10 cellular contexts compared by ENCODE assay signal in the genomic region with DNA sequence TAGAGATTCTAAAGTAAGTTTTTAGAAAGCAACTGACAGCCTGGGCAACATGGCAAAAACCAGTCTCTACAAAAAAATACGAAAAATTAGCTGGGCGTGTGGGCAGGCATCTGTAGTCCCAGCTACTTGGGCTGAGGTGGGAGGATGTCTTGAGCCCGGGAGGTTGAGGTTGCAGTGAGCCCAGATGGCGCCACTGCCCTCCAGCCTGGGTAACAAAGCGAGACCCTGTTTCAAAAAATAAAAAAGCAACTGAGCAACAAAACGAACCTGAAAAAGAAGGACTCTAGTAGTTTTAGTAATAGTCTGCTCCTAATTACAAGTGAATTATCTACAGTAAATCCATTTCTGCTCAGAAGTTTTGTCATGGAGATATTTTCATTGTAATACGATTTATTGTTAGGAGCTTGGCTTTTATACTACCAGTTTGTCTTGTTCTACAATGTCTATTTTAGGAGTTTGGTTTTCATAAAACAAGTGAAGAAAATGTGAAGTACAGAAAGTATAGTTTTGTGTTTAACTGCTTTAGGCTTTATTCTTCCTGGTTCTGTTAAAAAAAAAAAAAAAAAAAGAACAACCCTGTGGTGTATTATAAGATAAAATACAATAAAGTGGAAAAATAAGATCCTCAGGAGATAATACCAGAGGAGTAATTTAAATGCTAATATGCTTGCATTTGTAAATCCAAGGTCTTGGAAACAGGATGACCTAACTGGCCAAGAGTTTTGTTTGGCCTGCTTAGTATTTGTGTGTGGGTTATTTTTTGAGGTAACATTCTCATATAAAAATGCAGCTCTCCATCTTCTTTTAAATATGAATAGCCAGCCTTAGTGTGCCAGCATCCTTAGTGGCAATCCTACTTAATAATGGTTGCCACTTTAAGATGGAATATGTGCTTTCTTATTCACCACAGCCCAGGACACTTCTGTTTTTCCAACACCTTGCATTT. TPM values are rescaled to one million over a fixed set of nuclear protein-coding genes. Genes with fewer than 3 reads are reported as not detected.
DNase-seq lines count a peak whose midpoint lies in the region; ATAC-seq, FAIRE-seq and TF ChIP-seq lines count a peak whose summit lies in the region.
"Had no signal": no experiment of that assay in that cellular context is flagged by ENCODE, and none has a peak within 500 bp of the region (broad histone marks: within the 10 kb centered on the region; RNA-seq: fewer than 3 reads in every experiment).

No MANE protein-coding gene starts in this region.

- POLR2A ChIA-PET in K562 (lab: Yijun Ruan, JAX): no interaction called here

- H3K27ac ChIP-seq in K562 (ENCODE audit: extremely low read depth, low read depth, low read length): no peak overlapping the region
- no peak overlapping the region for H3K27ac ChIP-seq in neural cell (ENCODE audit: low read length)

- peak; percentile 40 for FAIRE-seq in K562 (lab: Jason Lieb, UNC)
- FAIRE-seq: A204.1 had no signal

- H4K20me1 ChIP-seq in Loucy (ENCODE audit: insufficient read depth, low read length, poor library complexity, severe bottlenecking) (peaks cover 58% of the 10 kb centered on the region), K562 (replicated peaks; ENCODE audit: control insufficient read depth, insufficient read depth, low read length) (no peaks in the 10 kb centered on the region), neural cell (ENCODE audit: insufficient read depth) (no peaks in the 10 kb centered on the region)

- CTCF ChIA-PET in K562 (lab: Yijun Ruan, JAX; ENCODE audit: low intra/inter-chr PET ratio): no interaction called here

- intact Hi-C loops in K562 (cut with micrococcal nuclease): no loop called here
- intact Hi-C loops in cardiac septum (cut with DNase I): no loop called here

- peaks cover 66% of the 10 kb centered on the region for H3K79me2 ChIP-seq in Loucy (ENCODE audit: insufficient read depth, low read length)
- H3K79me2 ChIP-seq in K562 (ENCODE audit: control insufficient read depth, insufficient read depth, low read length): peaks cover 64% of the 10 kb centered on the region
- H3K79me2 ChIP-seq in neural cell (replicated peaks; ENCODE audit: insufficient read depth, low read length): peaks cover 52% of the 10 kb centered on the region

- TF ChIP-seq EP300 in K562 (IDR thresholded peaks at IDR 0.05; ENCODE audit: low read length) (no peak), neural cell (conservative IDR thresholded peaks at IDR 0.05; ENCODE audit: poor library complexity, severe bottlenecking) (no peak)

- peak; percentile 47 for TF ChIP-seq CTCF in Loucy (conservative IDR thresholded peaks at IDR 0.05; ENCODE audit: low read length)
- no peak for TF ChIP-seq CTCF in K562 (IDR thresholded peaks at IDR 0.05 in 2 of 3, conservative IDR thresholded peaks at IDR 0.05 in 1 of 3; ENCODE audit: insufficient read depth in 2 of 3, low read depth in 1 of 3, low read length in 3 of 3)
- no peak for TF ChIP-seq CTCF in neural cell (IDR thresholded peaks at IDR 0.05; ENCODE audit: poor library complexity, severe bottlenecking)

- no TSS peak for BruUV-seq in K562 (replicated peaks; lab: Mats Ljungman, UMichigan)

- WGBS in K562 (ENCODE audit: insufficient coverage, low coverage, missing lambda C conversion rate): 13% methylated on average over 7 of the region's 7 CpGs

- H3K4me2 ChIP-seq in Loucy (ENCODE audit: low read depth, low read length, poor library complexity, severe bottlenecking): peak overlapping the region; percentile 74
- peak overlapping the region; percentile 92 for H3K4me2 ChIP-seq in K562 (ENCODE audit: insufficient read depth, low read length)
- no peak overlapping the region for H3K4me2 ChIP-seq in neural cell (ENCODE audit: low read length)

- H2AFZ ChIP-seq in Loucy (ENCODE audit: low read length) (no peak overlapping the region), K562 (ENCODE audit: low read depth, low read length) (no peak overlapping the region), neural cell (ENCODE audit: low read depth, low read length) (no peak overlapping the region)

- peak overlapping the region; percentile 88 for H3K4me3 ChIP-seq in Loucy (ENCODE audit: low read length, poor library complexity, severe bottlenecking)
- peak overlapping the region; percentile 89; the same call in 1 of the 2 replicates for H3K4me3 ChIP-seq in K562
- peak overlapping the region; percentile 25 for H3K4me3 ChIP-seq in neural cell (ENCODE audit: low read length)

- no peak for ATAC-seq in K562
- no peak for ATAC-seq in GM21737 (IDR thresholded peaks at IDR 0.05; ENCODE audit: unreplicated experiment)
- ATAC-seq in HG03045 (IDR thresholded peaks at IDR 0.05; ENCODE audit: unreplicated experiment): no peak

- TF ChIP-seq POLR2A in K562 (conservative IDR thresholded peaks at IDR 0.05): no peak

- no peaks in the 10 kb centered on the region for H3K9me1 ChIP-seq in K562 (ENCODE audit: control insufficient read depth, insufficient read depth, low read length)

- H3F3A ChIP-seq in Loucy (ENCODE audit: low read depth): no peaks in the 10 kb centered on the region; the same call in 1 of the 2 replicates
- H3F3A ChIP-seq in neural cell (ENCODE audit: insufficient read depth, low read length, poor library complexity, severe bottlenecking): no peaks in the 10 kb centered on the region

- H3K9me2 ChIP-seq in Loucy (replicated peaks; ENCODE audit: low read depth, low read length): no peaks in the 10 kb centered on the region
- no peaks in the 10 kb centered on the region for H3K9me2 ChIP-seq in neural cell (ENCODE audit: insufficient read depth, low read length)

- DNase-seq in NCI-H82 (lab: John Stamatoyannopoulos, UW): peak; percentile 25
- DNase-seq in NCI-H82 treated with DMSO at 0.1 percent for 48 hours (lab: John Stamatoyannopoulos, UW; ENCODE audit: unreplicated experiment): no peak
- DNase-seq in K562 (ENCODE audit: extremely low read depth in 1 of 4, low spot score in 3 of 4): no peak
- DNase-seq in cardiac septum (ENCODE audit: low spot score): no peak
- DNase-seq: stimulated activated CD4-positive, alpha-beta T cell treated with anti-CD3 and anti-CD28 coated beads, Interleukin-2, amount 100 ng/mL, for 24 hours had no signal

- H3K9me3 ChIP-seq in Loucy (ENCODE audit: insufficient read depth, low read depth, low read length) (no peaks in the 10 kb centered on the region), K562 (replicated peaks; ENCODE audit: control insufficient read depth, insufficient read depth, low read depth, low read length) (no peaks in the 10 kb centered on the region), neural cell (ENCODE audit: low read length) (no peaks in the 10 kb centered on the region)

- H3K36me3 ChIP-seq in Loucy (ENCODE audit: insufficient read depth, low read length): peaks cover 25% of the 10 kb centered on the region
- H3K36me3 ChIP-seq in K562 (ENCODE audit: control insufficient read depth, insufficient read depth, low read length): peaks cover 42% of the 10 kb centered on the region
- H3K36me3 ChIP-seq in neural cell (ENCODE audit: insufficient read depth, low read length): no peaks in the 10 kb centered on the region

- H3K9ac ChIP-seq in Loucy (ENCODE audit: low read depth, low read length, poor library complexity, severe bottlenecking) (peak overlapping the region; percentile 70), K562 (ENCODE audit: insufficient read depth in 1 of 2, low read depth in 2 of 2, low read length in 2 of 2) (peak overlapping the region; percentile 38 to 79; a peak in 3 of 4 replicates), neural cell (ENCODE audit: low read length) (no peak overlapping the region)

- H3K4me1 ChIP-seq in Loucy (ENCODE audit: insufficient read depth, low read length, poor library complexity, severe bottlenecking) (peaks cover 59% of the 10 kb centered on the region), K562 (replicated peaks in 1 of 2; ENCODE audit: control insufficient read depth in 2 of 2, insufficient read depth in 2 of 2, low read length in 2 of 2) (peaks cover 0 to 2% of the 10 kb centered on the region in 2 experiments; a peak in 3 of 5 replicates)

- no peak for TF ChIP-seq RAD21 in K562 (CRISPR knock-in tag; conservative IDR thresholded peaks at IDR 0.05 in 1 of 2, IDR thresholded peaks at IDR 0.05 in 1 of 2)
- TF ChIP-seq RAD21 in neural cell (conservative IDR thresholded peaks at IDR 0.05): no peak

- in situ Hi-C loops in K562 (cut with MboI): no loop called here

- H3K27me3 ChIP-seq in Loucy (ENCODE audit: insufficient read depth, low read length, poor library complexity, severe bottlenecking) (no peaks in the 10 kb centered on the region), K562 (ENCODE audit: control insufficient read depth in 2 of 2, insufficient read depth in 2 of 2, low read length in 2 of 2) (no peaks in the 10 kb centered on the region), neural cell (ENCODE audit: insufficient read depth, low read depth, low read length) (no peaks in the 10 kb centered on the region)

TF ChIP-seq in K562, 482 proteins besides CTCF, POLR2A, EP300 and RAD21 (continues in another document):
- TF ChIP-seq NR2F6 (CRISPR knock-in tag; IDR thresholded peaks at IDR 0.05) (no peak), MTA2 (IDR thresholded peaks at IDR 0.05; ENCODE audit: low read depth) (no peak), ZNF140 (CRISPR knock-in tag; IDR thresholded peaks at IDR 0.05) (no peak)

TF ChIP-seq in neural cell, 6 proteins besides CTCF, POLR2A, EP300 and RAD21 (continues in another document):
- TF ChIP-seq EZH2 (IDR thresholded peaks at IDR 0.05; ENCODE audit: borderline replicate concordance, insufficient read depth, low read length, poor library complexity, severe bottlenecking) (no peak), TAF1 (IDR thresholded peaks at IDR 0.05; ENCODE audit: low read depth) (no peak)

RNA-seq across cellular contexts. Expression of gene TMX1, which starts 2.8 kb away (rescaled TPM):
- total RNA-seq in K562 (2011; cell fraction: chromatin; rRNA removed; ENCODE audit: low replicate concordance): 22.8 and 67.0 TPM in 2 replicates
- total RNA-seq in K562 (2011; cell fraction: nucleolus; rRNA removed): 22.5 and 25.8 TPM in 2 replicates
- total RNA-seq in K562 (2011; cell fraction: nucleoplasm; rRNA removed): 41.6 and 55.7 TPM in 2 replicates
- total RNA-seq in K562 (2014; rRNA removed): 21.5 and 24.7 TPM in 2 replicates
- 45.1 and 53.7 TPM in 2 replicates for total RNA-seq in K562 (2014; rRNA removed; fragmentation: Illumina TruSeq; extraction: Trizol)
- 38.2 and 39.6 TPM in 2 replicates for total RNA-seq in K562 (2015; rRNA removed; fragmentation: Illumina TruSeq; extraction: Trizol)
- 34.7 and 38.9 TPM in 2 replicates for total RNA-seq in K562 (2021)
- polyA plus RNA-seq in K562 (2011; rRNA removed): 18.5 and 28.4 TPM in 2 replicates
- polyA plus RNA-seq in K562 (2011; cell fraction: cytosol; rRNA removed): 6.8 and 12.0 TPM in 2 replicates
- 6.7 and 7.1 TPM in 2 replicates for polyA plus RNA-seq in K562 (2011; cell fraction: nucleus; rRNA removed)
- 22.8 and 29.5 TPM in 2 replicates for polyA plus RNA-seq in K562 (2012)
- 28.0 and 28.9 TPM in 2 replicates for polyA plus RNA-seq in K562 (2014; fragmentation: Illumina TruSeq; extraction: Trizol)
- 100 to 1,000 TPM in 1 of 2 experiments, 10 to 100 TPM in 1; 77.3 to 101 TPM for polyA plus RNA-seq in K562 (2014; fragmentation: Nextera tagmentation; extraction: Ambion mirVana)
- 19.5 and 21.1 TPM in 2 replicates for polyA plus RNA-seq in K562 (2014; rRNA removed)
- polyA minus RNA-seq in K562 (2011; rRNA and poly(A)+ RNA removed): 29.7 and 31.8 TPM in 2 replicates
- 17.8 and 21.6 TPM in 2 replicates for polyA minus RNA-seq in K562 (2011; cell fraction: cytosol; rRNA and poly(A)+ RNA removed)
- polyA minus RNA-seq in K562 (2011; cell fraction: nucleus; rRNA and poly(A)+ RNA removed): 16.3 and 34.8 TPM in 2 replicates
- polyA plus RNA-seq in neural cell: 17.7 and 25.3 TPM in 2 replicates
- polyA minus RNA-seq in neural cell: 21.2 and 24.0 TPM in 2 replicates
- 8.7 TPM for total RNA-seq in cardiac septum

Comparison
In these comparisons a context has a peak if more than half of its experiments do, and no peak if none do; other contexts are left out.
1. H3K4me3 ChIP-seq: peak in every context shown above with its lines; median percentile 89 in K562; 88 in Loucy; 25 in neural cell.